In genomic region chr12:72271741-72272661, GRCh38 we compare ENCODE assay signal across 9 cellular contexts. TPM values are rescaled to one million over a fixed set of nuclear protein-coding genes. Genes with fewer than 3 reads are reported as not detected.
DNase-seq lines count a peak whose midpoint lies in the region; ATAC-seq and TF ChIP-seq lines count a peak whose summit lies in the region.
"Had no signal": no experiment of that assay in that cellular context is flagged by ENCODE, and none has a peak within 500 bp of the region (broad histone marks: within the 10 kb centered on the region; RNA-seq: fewer than 3 reads in every experiment).

A gene with protein sequence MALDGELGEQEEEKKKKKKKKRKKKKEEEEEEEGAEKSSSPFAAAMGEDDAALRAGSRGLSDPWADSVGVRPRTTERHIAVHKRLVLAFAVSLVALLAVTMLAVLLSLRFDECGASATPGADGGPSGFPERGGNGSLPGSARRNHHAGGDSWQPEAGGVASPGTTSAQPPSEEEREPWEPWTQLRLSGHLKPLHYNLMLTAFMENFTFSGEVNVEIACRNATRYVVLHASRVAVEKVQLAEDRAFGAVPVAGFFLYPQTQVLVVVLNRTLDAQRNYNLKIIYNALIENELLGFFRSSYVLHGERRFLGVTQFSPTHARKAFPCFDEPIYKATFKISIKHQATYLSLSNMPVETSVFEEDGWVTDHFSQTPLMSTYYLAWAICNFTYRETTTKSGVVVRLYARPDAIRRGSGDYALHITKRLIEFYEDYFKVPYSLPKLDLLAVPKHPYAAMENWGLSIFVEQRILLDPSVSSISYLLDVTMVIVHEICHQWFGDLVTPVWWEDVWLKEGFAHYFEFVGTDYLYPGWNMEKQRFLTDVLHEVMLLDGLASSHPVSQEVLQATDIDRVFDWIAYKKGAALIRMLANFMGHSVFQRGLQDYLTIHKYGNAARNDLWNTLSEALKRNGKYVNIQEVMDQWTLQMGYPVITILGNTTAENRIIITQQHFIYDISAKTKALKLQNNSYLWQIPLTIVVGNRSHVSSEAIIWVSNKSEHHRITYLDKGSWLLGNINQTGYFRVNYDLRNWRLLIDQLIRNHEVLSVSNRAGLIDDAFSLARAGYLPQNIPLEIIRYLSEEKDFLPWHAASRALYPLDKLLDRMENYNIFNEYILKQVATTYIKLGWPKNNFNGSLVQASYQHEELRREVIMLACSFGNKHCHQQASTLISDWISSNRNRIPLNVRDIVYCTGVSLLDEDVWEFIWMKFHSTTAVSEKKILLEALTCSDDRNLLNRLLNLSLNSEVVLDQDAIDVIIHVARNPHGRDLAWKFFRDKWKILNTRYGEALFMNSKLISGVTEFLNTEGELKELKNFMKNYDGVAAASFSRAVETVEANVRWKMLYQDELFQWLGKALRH (plus strand): TSS chr12:72272370. CDS start chr12:72272644, 274 bp downstream.

- DNase-seq in NCI-H1092 treated with DMSO at 0.1 percent for 48 hours (lab: John Stamatoyannopoulos, UW): peak; percentile 68
- no peak for DNase-seq in NCI-H1092 (lab: John Stamatoyannopoulos, UW)
- peak; percentile 68 for DNase-seq in NCI-H82 treated with DMSO at 0.1 percent for 48 hours (lab: John Stamatoyannopoulos, UW; ENCODE audit: unreplicated experiment)
- DNase-seq in endodermal cell: peak; percentile 92
- DNase-seq in medulla oblongata (ENCODE audit: extremely low spot score): peak; percentile 11
- no peak for DNase-seq in stimulated activated CD4-positive, alpha-beta T cell treated with anti-CD3 and anti-CD28 coated beads, Interleukin-1b, Interleukin-23, amount 100 ng/mL, for 48 hours
- DNase-seq: CD4-positive, CD25-positive, alpha-beta regulatory T cell had no signal

- H3K9ac ChIP-seq in endodermal cell (ENCODE audit: extremely low read depth, low read length, poor library complexity, severe bottlenecking): peak within 1 kb of the TSS; percentile 11

- H3K4me1 Mint-ChIP-seq in endodermal cell: peaks cover 10% of the 10 kb centered on the region
- H3K4me1 Mint-ChIP-seq: CD4-positive, CD25-positive, alpha-beta regulatory T cell had no signal

- no peaks in the 10 kb centered on the region for H3K36me3 Mint-ChIP-seq in endodermal cell (ENCODE audit: low read depth)
- H3K36me3 Mint-ChIP-seq: CD4-positive, CD25-positive, alpha-beta regulatory T cell had no signal

- H3K27ac ChIP-seq in endodermal cell (ENCODE audit: low read depth, low read length): no peak within 1 kb of the TSS
- H3K27ac ChIP-seq in thymus (ENCODE audit: low read depth): peak within 1 kb of the TSS; percentile 26

- H3K4me3 ChIP-seq in endodermal cell (ENCODE audit: low read length) (peak within 1 kb of the TSS; percentile 83), thymus (ENCODE audit: low read length) (peak within 1 kb of the TSS; percentile 31)

- ATAC-seq in GM18873 (IDR thresholded peaks at IDR 0.05; ENCODE audit: low FRiP score, unreplicated experiment): no peak

- TF ChIP-seq CTCF in endodermal cell (conservative IDR thresholded peaks at IDR 0.05): no peak

- H3K27ac Mint-ChIP-seq in endodermal cell: peak within 1 kb of the TSS; percentile 37
- H3K27ac Mint-ChIP-seq: CD4-positive, CD25-positive, alpha-beta regulatory T cell had no signal

- H3K9me3 ChIP-seq in endodermal cell (ENCODE audit: control insufficient read depth, low read length): no peaks in the 10 kb centered on the region
- H3K9me3 ChIP-seq in thymus (ENCODE audit: control insufficient read depth): no peaks in the 10 kb centered on the region

- H3K4me1 ChIP-seq in endodermal cell (ENCODE audit: control insufficient read depth, insufficient read depth, low read length) (no peaks in the 10 kb centered on the region), thymus (ENCODE audit: control insufficient read depth, insufficient read depth, low read length) (no peaks in the 10 kb centered on the region)

- peaks cover 58% of the 10 kb centered on the region for H3K27me3 ChIP-seq in endodermal cell (ENCODE audit: control insufficient read depth, insufficient read depth, low read length, poor library complexity, severe bottlenecking)
- H3K27me3 ChIP-seq in thymus (ENCODE audit: control insufficient read depth, insufficient read depth): peaks cover 49% of the 10 kb centered on the region

- H3K36me3 ChIP-seq in endodermal cell (ENCODE audit: control insufficient read depth, insufficient read depth, low read length) (no peaks in the 10 kb centered on the region), thymus (ENCODE audit: control insufficient read depth, insufficient read depth) (no peaks in the 10 kb centered on the region)

- peaks cover 63% of the 10 kb centered on the region for H3K27me3 Mint-ChIP-seq in endodermal cell (ENCODE audit: insufficient read depth)

- WGBS in endodermal cell (ENCODE audit: insufficient coverage in 1 of 2, insufficient read length in 1 of 2), 2 experiments: 0% methylated on average over 18 to 80 of the region's 81 CpGs
- WGBS in thymus: 2% methylated on average over 81 of the region's 81 CpGs

- no peaks in the 10 kb centered on the region for H3K9me3 Mint-ChIP-seq in endodermal cell

- peak within 1 kb of the TSS; percentile 73 for H3K4me3 Mint-ChIP-seq in endodermal cell
- H3K4me3 Mint-ChIP-seq: CD4-positive, CD25-positive, alpha-beta regulatory T cell had no signal

RNA-seq across cellular contexts. Expression of the gene that starts here (rescaled TPM):
- total RNA-seq in endodermal cell: 1 to 10 TPM in 1 of 2 donors, under 1 TPM in 1; 0.20 to 1.2 TPM
- 0.89 TPM for polyA plus RNA-seq in endodermal cell (2013, experiment 1 of 2)
- 0.75 TPM for polyA plus RNA-seq in endodermal cell (2013, experiment 2 of 2)
- polyA plus RNA-seq in thymus: 0.18 TPM
- total RNA-seq: CD4-positive, CD25-positive, alpha-beta regulatory T cell had no signal
- polyA plus RNA-seq: CD4-positive, CD25-positive, alpha-beta regulatory T cell had no signal

Comparison
In these comparisons a context has a peak if more than half of its experiments do, and no peak if none do; other contexts are left out.
1. DNase-seq: peak in NCI-H1092 treated with DMSO at 0.1 percent for 48 hours (single experiment), NCI-H82 treated with DMSO at 0.1 percent for 48 hours (single experiment), endodermal cell (single experiment) and medulla oblongata (single experiment); none in NCI-H1092 (single experiment) and stimulated activated CD4-positive, alpha-beta T cell treated with anti-CD3 and anti-CD28 coated beads, Interleukin-1b, Interleukin-23, amount 100 ng/mL, for 48 hours (single experiment).